ENCODE assay signal across 1 cellular context in the genomic region with DNA sequence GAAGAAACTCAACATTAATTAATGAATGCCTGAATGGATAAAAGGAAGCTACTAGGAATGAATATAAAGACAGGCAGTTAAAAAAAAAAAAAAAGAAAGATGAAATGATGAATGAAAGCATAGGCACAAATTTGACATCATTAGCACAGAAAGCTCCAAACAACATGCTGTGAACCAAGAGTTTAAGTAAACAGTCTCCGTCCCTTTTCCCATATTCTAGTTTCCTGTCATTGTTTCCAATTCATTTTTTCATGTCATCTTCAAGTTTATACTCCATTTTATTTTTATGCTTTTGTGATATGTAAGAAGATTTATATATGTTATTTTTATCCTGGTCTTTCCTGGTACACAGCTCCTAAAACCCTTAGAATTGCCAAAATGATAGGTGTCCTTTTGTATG.
TF ChIP-seq lines count a peak whose summit lies in the region.

No MANE protein-coding gene starts in this region.

TF ChIP-seq in endothelial cell of umbilical vein, 7 proteins besides CTCF, POLR2A, EP300 and RAD21:
- TF ChIP-seq EZH2 (IDR thresholded peaks at IDR 0.05; ENCODE audit: borderline replicate concordance, low read depth, low read length, severe bottlenecking) (no peak), JUN (IDR thresholded peaks at IDR 0.05; ENCODE audit: borderline replicate concordance, insufficient read depth, insufficient read length, low read depth) (peak; percentile 12)
